In genomic region chr19:48997972-48998371, GRCh38 we compare ENCODE assay signal across 8 cellular contexts. TPM values are rescaled to one million over a fixed set of nuclear protein-coding genes. Genes with fewer than 3 reads are reported as not detected.
DNase-seq lines count a peak whose midpoint lies in the region; ATAC-seq and TF ChIP-seq lines count a peak whose summit lies in the region.

No MANE protein-coding gene starts in this region.

- H3K79me2 ChIP-seq in osteoblast (ENCODE audit: insufficient read depth, low read length): peaks cover 62% of the 10 kb centered on the region

- 0 out of 2 replicates have a peak, but pooled peaks cover 6% of the 10 kb centered on the region for H3K4me1 ChIP-seq in HEK293 (ENCODE audit: control insufficient read depth, insufficient read depth, low read length)
- H3K4me1 ChIP-seq in SJCRH30: no peaks in the 10 kb centered on the region
- peaks cover 13% of the 10 kb centered on the region for H3K4me1 ChIP-seq in osteoblast (ENCODE audit: insufficient read depth, low read length)

- H3K27me3 Mint-ChIP-seq in CD4-positive, alpha-beta T cell: no peaks in the 10 kb centered on the region
- peaks cover 10% of the 10 kb centered on the region for H3K27me3 Mint-ChIP-seq in brain

- H3K4me1 Mint-ChIP-seq in CD4-positive, alpha-beta T cell (ENCODE audit: low read depth): peaks cover 35% of the 10 kb centered on the region
- peaks cover 27% of the 10 kb centered on the region for H3K4me1 Mint-ChIP-seq in brain

- no peaks in the 10 kb centered on the region for H3K27me3 ChIP-seq in CD4-positive, alpha-beta T cell (ENCODE audit: control insufficient read depth, insufficient read depth, low read length)
- no peaks in the 10 kb centered on the region for H3K27me3 ChIP-seq in SJCRH30
- H3K27me3 ChIP-seq in osteoblast (ENCODE audit: insufficient read depth, low read length): no peaks in the 10 kb centered on the region

- intact Hi-C loops in CD4-positive, alpha-beta T cell (cut with DNase I, micrococcal nuclease): loop anchor here in 1 of 2 experiments (5.0 to 10.0 kb wide), 4 partner anchors 84 to 633 kb away; partner anchors contain the start of genes SLC17A7, SYNGR4 and TMEM143

- no peak for ATAC-seq in CD4-positive, alpha-beta T cell (ENCODE audit: poor library complexity)
- no peak for ATAC-seq in HG03175 (IDR thresholded peaks at IDR 0.05; ENCODE audit: unreplicated experiment)
- ATAC-seq in HG02840 (IDR thresholded peaks at IDR 0.05; ENCODE audit: low FRiP score, unreplicated experiment): no peak
- no peak for ATAC-seq in GM19035 (IDR thresholded peaks at IDR 0.05; ENCODE audit: unreplicated experiment)

- H3K9me3 Mint-ChIP-seq in CD4-positive, alpha-beta T cell: no peaks in the 10 kb centered on the region
- H3K9me3 Mint-ChIP-seq in brain: no peaks in the 10 kb centered on the region

- H3K4me3 ChIP-seq in HEK293 (ENCODE audit: low read depth, low read length) (no peak overlapping the region), SJCRH30 (no peak overlapping the region), osteoblast (ENCODE audit: insufficient read depth, low read length) (no peak overlapping the region)

- H3K36me3 ChIP-seq in HEK293 (ENCODE audit: control insufficient read depth in 2 of 2, insufficient read depth in 1 of 2, low read length in 2 of 2) (peaks cover 25 to 30% of the 10 kb centered on the region in 2 experiments; a peak in 2 of 3 replicates), SJCRH30 (peaks cover 7% of the 10 kb centered on the region; the same call in 1 of the 2 replicates), osteoblast (ENCODE audit: insufficient read depth, low read length) (peaks cover 12% of the 10 kb centered on the region)

- no peak overlapping the region for H3K4me3 Mint-ChIP-seq in CD4-positive, alpha-beta T cell
- H3K4me3 Mint-ChIP-seq in brain: peak overlapping the region in 1 of 5 experiments; percentile 81

- peak in 8 of 10 experiments; percentile 22 to 53 (median 31) for DNase-seq in CD4-positive, alpha-beta T cell
- DNase-seq in SJCRH30: peak; percentile 81 to 84
- peak; percentile 93 for DNase-seq in osteoblast (ENCODE audit: insufficient read length, low spot score, missing footprints)

- peaks cover 18% of the 10 kb centered on the region for H3K36me3 Mint-ChIP-seq in CD4-positive, alpha-beta T cell (ENCODE audit: low read depth)
- H3K36me3 Mint-ChIP-seq in brain: peaks cover 26% of the 10 kb centered on the region

- no peak overlapping the region for H3K27ac Mint-ChIP-seq in CD4-positive, alpha-beta T cell
- H3K27ac Mint-ChIP-seq in brain: peak overlapping the region in 4 of 5 experiments; percentile 9 to 52 (median 13)

- H2AFZ ChIP-seq in osteoblast (ENCODE audit: low read length): no peak overlapping the region

- CTCF ChIA-PET in CD4-positive, alpha-beta T cell (lab: Charles Lee): interaction anchor here (1.6 kb wide), 1 partner anchor 109 kb away, joined by 5 read pairs; no protein-coding TSS in a partner anchor
- CTCF ChIA-PET in HEK293 (lab: Yijun Ruan, JAX): interaction anchor here (0.6 to 5.5 kb wide), 38 partner anchors 9 to 1050 kb away, joined by 3 to 133 read pairs (median 4); partner anchors contain the start of gene KCNA7

- POLR2A ChIA-PET in CD4-positive, alpha-beta T cell (lab: Charles Lee): no interaction called here
- POLR2A ChIA-PET in HEK293 (lab: Yijun Ruan, JAX): interaction anchor here (0.5 kb wide), 1 partner anchor 8 kb away, joined by 5 read pairs; no protein-coding TSS in a partner anchor

- peak; percentile 33 for TF ChIP-seq CTCF in CD4-positive, alpha-beta T cell (IDR thresholded peaks at IDR 0.05)
- TF ChIP-seq CTCF in HEK293 (tag by site-specific recombination; IDR thresholded peaks at IDR 0.05) (peak; percentile 42), brain (conservative IDR thresholded peaks at IDR 0.05) (peak in 1 of 2 experiments; percentile 42), osteoblast (IDR thresholded peaks at IDR 0.05; ENCODE audit: extremely low read depth, low read depth, low read length) (peak; percentile 72)

- peaks cover 20% of the 10 kb centered on the region for H4K20me1 ChIP-seq in osteoblast (ENCODE audit: insufficient read depth, low read length)

- H3K9me3 ChIP-seq in CD4-positive, alpha-beta T cell (ENCODE audit: control insufficient read depth, low read length): no peaks in the 10 kb centered on the region
- H3K9me3 ChIP-seq in HEK293 (ENCODE audit: control insufficient read depth, insufficient read depth, low read depth, low read length): no peaks in the 10 kb centered on the region
- no peaks in the 10 kb centered on the region for H3K9me3 ChIP-seq in SJCRH30 (replicated peaks)
- no peaks in the 10 kb centered on the region for H3K9me3 ChIP-seq in osteoblast (ENCODE audit: low read depth, low read length)

- H3K4me2 ChIP-seq in osteoblast (ENCODE audit: insufficient read depth, low read length): no peak overlapping the region

- no peak overlapping the region for H3K27ac ChIP-seq in CD4-positive, alpha-beta T cell (ENCODE audit: low read depth, low read length)
- H3K27ac ChIP-seq in HEK293 (ENCODE audit: extremely low read depth, low read depth, low read length) (no peak overlapping the region), SJCRH30 (no peak overlapping the region), osteoblast (ENCODE audit: low read depth, low read length) (no peak overlapping the region)

TF ChIP-seq in HEK293, 187 proteins besides CTCF, POLR2A, EP300 and RAD21 (continues in another document):
- TF ChIP-seq MZF1 (tag by site-specific recombination; IDR thresholded peaks at IDR 0.05; ENCODE audit: borderline replicate concordance) (no peak), ZNF529 (tag by site-specific recombination; IDR thresholded peaks at IDR 0.05; ENCODE audit: insufficient replicate concordance) (no peak), KLF10 (tag by site-specific recombination; IDR thresholded peaks at IDR 0.05) (no peak), ZIC2 (tag by site-specific recombination; IDR thresholded peaks at IDR 0.05) (0 out of 2 replicates have a peak, but pooled peaks have one; percentile 14), GLIS1 (tag by site-specific recombination; IDR thresholded peaks at IDR 0.05) (peak; percentile 78), EGR2 (tag by site-specific recombination; IDR thresholded peaks at IDR 0.05; ENCODE audit: low read depth) (no peak), ZBTB17 (tag by site-specific recombination; IDR thresholded peaks at IDR 0.05) (0 out of 2 replicates have a peak, but pooled peaks have one; percentile 21), ZNF488 (tag by site-specific recombination; IDR thresholded peaks at IDR 0.05) (no peak), HOXC10 (CRISPR knock-in tag; IDR thresholded peaks at IDR 0.05) (no peak), ZNF501 (tag by site-specific recombination; IDR thresholded peaks at IDR 0.05) (no peak), ZNF16 (tag by site-specific recombination; IDR thresholded peaks at IDR 0.05; ENCODE audit: low read depth) (no peak), ZNF366 (tag by site-specific recombination; conservative IDR thresholded peaks at IDR 0.05) (no peak), ZNF704 (tag by site-specific recombination; IDR thresholded peaks at IDR 0.05) (no peak), ZNF792 (tag by site-specific recombination; IDR thresholded peaks at IDR 0.05) (no peak)

RNA-seq across cellular contexts. Expression of gene RUVBL2, which starts 4.3 kb away (rescaled TPM):
- 10 to 100 TPM; 10.7 to 12.3 TPM for total RNA-seq in CD4-positive, alpha-beta T cell
- total RNA-seq in SJCRH30 (2014; rRNA removed; shearing (Covaris generic)): 139 and 152 TPM in 2 replicates
- 166 TPM for polyA plus RNA-seq in brain (ENCODE audit: insufficient read depth, low read depth, low replicate concordance)
- total RNA-seq in osteoblast: 113 and 122 TPM in 2 replicates

RNA-seq across cellular contexts. Expression of gene GYS1, which starts 4.9 kb away (rescaled TPM):
- total RNA-seq in CD4-positive, alpha-beta T cell: 10 to 100 TPM; 13.2 to 14.1 TPM
- total RNA-seq in SJCRH30 (2014; rRNA removed; shearing (Covaris generic)): 38.9 and 42.8 TPM in 2 replicates
- polyA plus RNA-seq in brain (ENCODE audit: insufficient read depth, low read depth, low replicate concordance): 21.8 TPM
- 25.6 and 44.5 TPM in 2 replicates for total RNA-seq in osteoblast

RNA-seq across cellular contexts. Expression of gene LHB, which starts 18.9 kb away (rescaled TPM):
- total RNA-seq in CD4-positive, alpha-beta T cell: not detected
- not detected in 2 replicates for total RNA-seq in SJCRH30 (2014; rRNA removed; shearing (Covaris generic))
- not detected for polyA plus RNA-seq in brain (ENCODE audit: insufficient read depth, low read depth, low replicate concordance)
- not detected in 2 replicates for total RNA-seq in osteoblast

RNA-seq across cellular contexts. Expression of gene CGB3, which starts 26.2 kb away (rescaled TPM):
- total RNA-seq in CD4-positive, alpha-beta T cell: not detected
- total RNA-seq in SJCRH30 (2014; rRNA removed; shearing (Covaris generic)): not detected in 2 replicates
- not detected for polyA plus RNA-seq in brain (ENCODE audit: insufficient read depth, low read depth, low replicate concordance)
- total RNA-seq in osteoblast: not detected in 2 replicates

RNA-seq across cellular contexts. Expression of gene FTL, which starts 32.9 kb away (rescaled TPM):
- 100 to 1,000 TPM; 616 to 627 TPM for total RNA-seq in CD4-positive, alpha-beta T cell
- total RNA-seq in SJCRH30 (2014; rRNA removed; shearing (Covaris generic)): 1,133 and 1,259 TPM in 2 replicates
- 3,022 TPM for polyA plus RNA-seq in brain (ENCODE audit: insufficient read depth, low read depth, low replicate concordance)
- 3,966 and 4,197 TPM in 2 replicates for total RNA-seq in osteoblast

Comparison
In these comparisons a context has a peak if more than half of its experiments do, and no peak if none do; other contexts are left out.
1. DNase-seq: peak in every context shown above with its lines; median percentile 93 in osteoblast; 82 in SJCRH30; 31 in CD4-positive, alpha-beta T cell.